ENCODE assay signal across 13 cellular contexts in genomic region chr2:200592414-200593075, GRCh38. TPM values are rescaled to one million over a fixed set of nuclear protein-coding genes. Genes with fewer than 3 reads are reported as not detected.
A peak's percentile ranks its signal among the peaks of the same experiment; 100 is the strongest.
DNase-seq lines count a peak whose midpoint lies in the region; ATAC-seq and TF ChIP-seq lines count a peak whose summit lies in the region.
"Had no signal": no experiment of that assay in that cellular context is flagged by ENCODE, and none has a peak within 500 bp of the region (broad histone marks: within the 10 kb centered on the region; RNA-seq: fewer than 3 reads in every experiment).

No MANE protein-coding gene starts in this region.

- no peaks in the 10 kb centered on the region for H3K4me1 Mint-ChIP-seq in activated CD4-positive, alpha-beta T cell treated with anti-CD3 and anti-CD28 coated beads for 36 hours
- H3K4me1 Mint-ChIP-seq: immature natural killer cell had no signal

- POLR2A ChIA-PET in activated CD4-positive, alpha-beta T cell treated with anti-CD3 and anti-CD28 coated beads for 36 hours (lab: Charles Lee): interaction anchor here (0.6 kb wide), 1 partner anchor 14 kb away, joined by 3 read pairs; no protein-coding TSS in a partner anchor

- no peaks in the 10 kb centered on the region for H3K36me3 Mint-ChIP-seq in activated CD4-positive, alpha-beta T cell treated with anti-CD3 and anti-CD28 coated beads for 36 hours (ENCODE audit: low read depth)
- H3K36me3 Mint-ChIP-seq: immature natural killer cell had no signal

- 0 out of 3 replicates have a peak, but pooled peaks have one; percentile 44 for ATAC-seq in SK-N-SH treated with all-trans-retinoic acid at 6 μM for 48 hours
- ATAC-seq in activated CD4-positive, alpha-beta T cell treated with anti-CD3 and anti-CD28 coated beads for 36 hours: no peak
- ATAC-seq in HG02798 (IDR thresholded peaks at IDR 0.05; ENCODE audit: poor library complexity, unreplicated experiment): no peak

- H3K9me3 Mint-ChIP-seq in activated CD4-positive, alpha-beta T cell treated with anti-CD3 and anti-CD28 coated beads for 36 hours (ENCODE audit: low read depth): no peaks in the 10 kb centered on the region
- H3K9me3 Mint-ChIP-seq: stimulated activated naive CD8-positive, alpha-beta T cell treated with anti-CD3 and anti-CD28 coated beads, Interleukin-15, Interleukin-2, amounts not matched to agents 100 ng/mL and 50 ng/mL, for 24 hours had no signal

- TF ChIP-seq CTCF in fibroblast of pulmonary artery (IDR thresholded peaks at IDR 0.05; ENCODE audit: low read length, missing control alignments): no peak

- intact Hi-C loops in activated CD4-positive, alpha-beta T cell treated with anti-CD3 and anti-CD28 coated beads for 36 hours (cut with DNase I, micrococcal nuclease): no loop called here

- DNase-seq in A172 (ENCODE audit: low spot score) (peak; percentile 42), fibroblast of pulmonary artery (ENCODE audit: low read depth) (peak; percentile 76), dedifferentiated amniotic fluid mesenchymal stem cell (ENCODE audit: extremely low spot score) (no peak), pons (ENCODE audit: low spot score) (no peak)
- peak; percentile 44 for DNase-seq in Jurkat, Clone E6-1 (ENCODE audit: low read depth, low spot score)
- no peak for DNase-seq in activated CD4-positive, alpha-beta T cell treated with anti-CD3 and anti-CD28 coated beads for 36 hours
- DNase-seq: activated gamma-delta T cell, DMS 273 treated with DMSO at 0.1 percent for 48 hours, immature natural killer cell had no signal

- no peak overlapping the region for H3K4me3 Mint-ChIP-seq in activated CD4-positive, alpha-beta T cell treated with anti-CD3 and anti-CD28 coated beads for 36 hours
- H3K4me3 Mint-ChIP-seq: immature natural killer cell; stimulated activated naive CD8-positive, alpha-beta T cell treated with anti-CD3 and anti-CD28 coated beads, Interleukin-15, Interleukin-2, amounts not matched to agents 100 ng/mL and 50 ng/mL, for 24 hours had no signal

- H3K27ac Mint-ChIP-seq in activated CD4-positive, alpha-beta T cell treated with anti-CD3 and anti-CD28 coated beads for 36 hours: no peak overlapping the region
- H3K27ac Mint-ChIP-seq: immature natural killer cell; stimulated activated naive CD8-positive, alpha-beta T cell treated with anti-CD3 and anti-CD28 coated beads, Interleukin-15, Interleukin-2, amounts not matched to agents 100 ng/mL and 50 ng/mL, for 24 hours had no signal

- H3K27me3 Mint-ChIP-seq in activated CD4-positive, alpha-beta T cell treated with anti-CD3 and anti-CD28 coated beads for 36 hours: peaks cover 6% of the 10 kb centered on the region

- no peak overlapping the region for H3K4me3 ChIP-seq in Jurkat, Clone E6-1 (ENCODE audit: low read length)
- H3K4me3 ChIP-seq in fibroblast of pulmonary artery (replicated peaks; ENCODE audit: low read depth, low read length): no peak overlapping the region
- H3K4me3 ChIP-seq: esophagus muscularis mucosa had no signal

- CTCF ChIA-PET in activated CD4-positive, alpha-beta T cell treated with anti-CD3 and anti-CD28 coated beads for 36 hours (lab: Charles Lee): interaction anchor here (0.9 kb wide), 1 partner anchor 119 kb away, joined by 3 read pairs; no protein-coding TSS in a partner anchor

TF ChIP-seq in SK-N-SH treated with all-trans-retinoic acid at 6 μM for 48 hours, 23 proteins besides CTCF, POLR2A, EP300 and RAD21:
- no peak for TF ChIP-seq BACH2 (CRISPR knock-in tag; IDR thresholded peaks at IDR 0.05; ENCODE audit: borderline replicate concordance)
- no peak for TF ChIP-seq ZFP30 (CRISPR knock-in tag; IDR thresholded peaks at IDR 0.05)
- no peak for TF ChIP-seq RARB (CRISPR knock-in tag; IDR thresholded peaks at IDR 0.05)
- TF ChIP-seq POU6F1 (CRISPR knock-in tag; IDR thresholded peaks at IDR 0.05; ENCODE audit: borderline replicate concordance, low read depth): no peak

RNA-seq across cellular contexts. Expression of gene AOX1, which starts 6.7 kb away (rescaled TPM):
- total RNA-seq in A172 (2014; rRNA removed; shearing (Covaris generic)): 8.4 and 13.2 TPM in 2 replicates
- polyA plus RNA-seq in Jurkat, Clone E6-1 (2012; ENCODE audit: insufficient read depth, insufficient read length): not detected
- under 1 TPM; 0.65 to 0.82 TPM for total RNA-seq in activated CD4-positive, alpha-beta T cell treated with anti-CD3 and anti-CD28 coated beads for 36 hours
- polyA plus RNA-seq: immature natural killer cell had no signal

Comparison
In these comparisons a context has a peak if more than half of its experiments do, and no peak if none do; other contexts are left out.
1. DNase-seq: peak in A172 (single experiment), Jurkat, Clone E6-1 (single experiment) and fibroblast of pulmonary artery (single experiment); none in activated CD4-positive, alpha-beta T cell treated with anti-CD3 and anti-CD28 coated beads for 36 hours (single experiment), dedifferentiated amniotic fluid mesenchymal stem cell (single experiment) and pons (single experiment).